Comparison of ENCODE assay signal across 18 cellular contexts in the genomic region with DNA sequence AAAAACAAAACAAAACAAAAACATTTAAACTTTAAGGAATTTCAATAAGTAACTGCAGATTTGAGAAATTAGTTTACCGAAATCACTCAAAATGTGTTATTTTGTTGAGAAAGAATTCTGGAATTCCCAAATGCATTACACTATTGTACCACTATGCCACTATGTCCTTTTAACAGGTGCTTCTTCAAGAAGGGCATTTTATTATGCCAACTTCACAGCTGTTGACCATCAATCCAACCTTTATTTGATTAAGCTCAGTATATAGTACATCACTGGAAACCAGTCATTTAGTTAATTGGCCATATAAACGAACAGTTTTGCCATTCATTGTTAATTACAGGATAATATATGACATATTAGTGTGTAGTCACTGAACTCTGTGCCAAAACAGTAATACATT.
"Had no signal": no experiment of that assay in that cellular context is flagged by ENCODE, and none has a peak within 500 bp of the region (broad histone marks: within the 10 kb centered on the region; RNA-seq: fewer than 3 reads in every experiment).

No MANE protein-coding gene starts in this region.

- H3K36me3 Mint-ChIP-seq: naive thymus-derived CD8-positive, alpha-beta T cell; T-cell had no signal

- DNase-seq: activated CD4-positive, alpha-beta T cell treated with anti-CD3 and anti-CD28 coated beads, Interleukin-2, amount 10 ng/mL, durations not matched to agents 24 days and 14 days; activated T-cell treated with anti-CD3 and anti-CD28 coated beads, Interleukin-2, amount 50 U/mL, for 48 hours; amniotic stem cell; body of pancreas; central memory CD4-positive, alpha-beta T cell; cortex of kidney; effector CD8-positive, alpha-beta T cell; foreskin melanocyte; heart left ventricle; naive thymus-derived CD8-positive, alpha-beta T cell; occipital lobe; psoas muscle; right lobe of liver; stimulated activated CD4-positive, alpha-beta T cell treated with anti-CD3 and anti-CD28 coated beads, Interleukin-12 subunit alpha, Interleukin-12 subunit beta, amount 100 ng/mL, for 4 hours; stimulated activated naive CD4-positive, alpha-beta T cell; T-cell; T1000 had no signal

- H3K4me3 Mint-ChIP-seq: activated CD4-positive, alpha-beta T cell treated with anti-CD3 and anti-CD28 coated beads, Interleukin-2, amount 10 ng/mL, durations not matched to agents 24 days and 14 days; naive thymus-derived CD8-positive, alpha-beta T cell; T-cell; type B pancreatic cell had no signal

- H3K27me3 Mint-ChIP-seq: activated CD4-positive, alpha-beta T cell treated with anti-CD3 and anti-CD28 coated beads, Interleukin-2, amount 10 ng/mL, durations not matched to agents 24 days and 14 days; naive thymus-derived CD8-positive, alpha-beta T cell; T-cell; type B pancreatic cell had no signal

- H3K9me3 Mint-ChIP-seq: activated CD4-positive, alpha-beta T cell treated with anti-CD3 and anti-CD28 coated beads, Interleukin-2, amount 10 ng/mL, durations not matched to agents 24 days and 14 days; naive thymus-derived CD8-positive, alpha-beta T cell; T-cell; type B pancreatic cell had no signal

- ATAC-seq: body of pancreas; heart left ventricle; naive thymus-derived CD8-positive, alpha-beta T cell; psoas muscle; right lobe of liver; T-cell had no signal

- H3K27ac Mint-ChIP-seq: activated CD4-positive, alpha-beta T cell treated with anti-CD3 and anti-CD28 coated beads, Interleukin-2, amount 10 ng/mL, durations not matched to agents 24 days and 14 days; type B pancreatic cell had no signal
